Comparison of ENCODE assay signal across 8 cellular contexts in genomic region chr11:78140392-78141077, GRCh38. TPM values are rescaled to one million over a fixed set of nuclear protein-coding genes. Genes with fewer than 3 reads are reported as not detected.
A peak's percentile ranks its signal among the peaks of the same experiment; 100 is the strongest.
DNase-seq lines count a peak whose midpoint lies in the region; ATAC-seq and TF ChIP-seq lines count a peak whose summit lies in the region.

No MANE protein-coding gene starts in this region.

- peak overlapping the region; percentile 88 for H3K4me3 Mint-ChIP-seq in chondrocyte (ENCODE audit: unreplicated experiment)

- H2BK15ac ChIP-seq in neuronal stem cell (ENCODE audit: low read length), result no peak overlapping the region

- H2BK120ac ChIP-seq in neuronal stem cell (ENCODE audit: low read depth, low read length), result no peak overlapping the region

- peaks cover 27% of the 10 kb centered on the region for H3K4me1 Mint-ChIP-seq in chondrocyte (ENCODE audit: low read depth)

- no CpG with 5 or more reads among the region's 17 CpGs for WGBS in neuronal stem cell (ENCODE audit: extremely low coverage in 2 of 2, insufficient read length in 2 of 2, insufficient replicate concordance in 1 of 2), 2 donors

- H3K4ac ChIP-seq in neuronal stem cell (ENCODE audit: low read length), result no peak overlapping the region

- H3K23ac ChIP-seq in neuronal stem cell (ENCODE audit: low read depth, low read length, poor library complexity), result no peak overlapping the region

- H3K79me1 ChIP-seq in neuronal stem cell (ENCODE audit: low read depth, low read length), result peaks cover 6% of the 10 kb centered on the region

- TF ChIP-seq CTCF in chondrocyte (IDR thresholded peaks at IDR 0.05), result no peak

- H3K4me2 ChIP-seq in neuronal stem cell (ENCODE audit: insufficient read depth, low read length, poor library complexity, severe bottlenecking), result no peak overlapping the region

- H3K9ac ChIP-seq in NT2/D1 (ENCODE audit: insufficient read length, low read depth), result peak overlapping the region; percentile 14
- no peak overlapping the region for H3K9ac ChIP-seq in neuronal stem cell (ENCODE audit: low read depth, low read length, poor library complexity)

- no peak overlapping the region for H3K27ac ChIP-seq in neuronal stem cell (replicated peaks; ENCODE audit: low read length)

- peaks cover 46% of the 10 kb centered on the region for H3K36me3 ChIP-seq in NT2/D1 (ENCODE audit: insufficient read depth, insufficient read length, low read length)
- H3K36me3 ChIP-seq in neuronal stem cell (replicated peaks in 1 of 2; ENCODE audit: control insufficient read depth in 2 of 2, insufficient read depth in 2 of 2, low read length in 2 of 2), result peaks cover 5 to 66% of the 10 kb centered on the region in 2 donors

- H3K27me3 ChIP-seq in NT2/D1 (ENCODE audit: insufficient read depth, insufficient read length), result no peaks in the 10 kb centered on the region
- no peaks in the 10 kb centered on the region for H3K27me3 ChIP-seq in neuronal stem cell (ENCODE audit: control insufficient read depth in 3 of 3, insufficient read depth in 3 of 3, low read depth in 1 of 3, low read length in 3 of 3)

- no peak for ATAC-seq in GM21723 (IDR thresholded peaks at IDR 0.05; ENCODE audit: unreplicated experiment)

- DNase-seq in ELR (ENCODE audit: low read depth), result peak; percentile 13
- DNase-seq in NT2/D1 (ENCODE audit: low read depth, low spot score), result no peak
- DNase-seq in chondrocyte (ENCODE audit: low spot score), result no peak
- DNase-seq in neuronal stem cell (ENCODE audit: low spot score), result no peak
- no peak for DNase-seq in activated CD8-positive, alpha-beta memory T cell treated with anti-CD3 and anti-CD28 coated beads, Interleukin-2, amount 50 U/mL, for 4 hours
- DNase-seq in DMS79 (lab: John Stamatoyannopoulos, UW), result no peak
- no peak for DNase-seq in AG08395 (ENCODE audit: low spot score)

- H2BK12ac ChIP-seq in neuronal stem cell (ENCODE audit: low read length), result no peak overlapping the region

- H2AK5ac ChIP-seq in neuronal stem cell (ENCODE audit: low read depth, low read length), result no peak overlapping the region

- H4K91ac ChIP-seq in neuronal stem cell (ENCODE audit: low read depth, low read length, poor library complexity), result no peak overlapping the region

- H3K4me1 ChIP-seq in NT2/D1 (ENCODE audit: insufficient read depth, insufficient read length) (no peaks in the 10 kb centered on the region), neuronal stem cell (ENCODE audit: control insufficient read depth in 2 of 2, insufficient read depth in 1 of 2, low read depth in 1 of 2, low read length in 2 of 2) (peaks cover 5 to 8% of the 10 kb centered on the region in 2 donors)

- H3K9me3 ChIP-seq in NT2/D1 (ENCODE audit: insufficient read depth, low read length) (no peaks in the 10 kb centered on the region), neuronal stem cell (replicated peaks in 1 of 2; ENCODE audit: control insufficient read depth in 2 of 2, insufficient read depth in 1 of 2, low read depth in 1 of 2, low read length in 2 of 2) (peaks cover 0 to 4% of the 10 kb centered on the region in 2 donors)

- H3K9me3 Mint-ChIP-seq in chondrocyte (ENCODE audit: low read depth), result no peaks in the 10 kb centered on the region

- H3K27me3 Mint-ChIP-seq in chondrocyte (ENCODE audit: low read depth), result no peaks in the 10 kb centered on the region

- no peak overlapping the region for H3K18ac ChIP-seq in neuronal stem cell (ENCODE audit: low read length)

- no peak overlapping the region for H4K8ac ChIP-seq in neuronal stem cell (ENCODE audit: low read depth, low read length)

- H3K4me3 ChIP-seq in NT2/D1 (ENCODE audit: insufficient read length, low read depth) (peak overlapping the region; percentile 74), neuronal stem cell (ENCODE audit: low read length in 2 of 2) (peak overlapping the region; percentile 30 to 84)

- H3K36me3 Mint-ChIP-seq in chondrocyte (ENCODE audit: low read depth), result peaks cover 6% of the 10 kb centered on the region

- no peak overlapping the region for H2BK5ac ChIP-seq in neuronal stem cell (ENCODE audit: low read length)

- no peak overlapping the region for H2AFZ ChIP-seq in neuronal stem cell (ENCODE audit: low read length)

- no peak overlapping the region for H3K27ac Mint-ChIP-seq in chondrocyte (ENCODE audit: unreplicated experiment)

- no peak overlapping the region for H3K14ac ChIP-seq in neuronal stem cell (ENCODE audit: low read length)

RNA-seq across cellular contexts. Expression of gene ALG8, which starts 1.1 kb away (rescaled TPM):
- total RNA-seq in chondrocyte, result 28.7 to 48.5 TPM (median 30.1 TPM) in 3 replicates
- polyA plus RNA-seq in neuronal stem cell (2013, experiment 1 of 2), result 67.7 TPM
- polyA plus RNA-seq in neuronal stem cell (2013, experiment 2 of 2), result 67.9 TPM

RNA-seq across cellular contexts. Expression of gene KCTD21, which starts 47.9 kb away (rescaled TPM):
- 12.6 to 15.2 TPM (median 14.7 TPM) in 3 replicates for total RNA-seq in chondrocyte
- polyA plus RNA-seq in neuronal stem cell (2013, experiment 1 of 2), result 2.4 TPM
- 2.6 TPM for polyA plus RNA-seq in neuronal stem cell (2013, experiment 2 of 2)

RNA-seq across cellular contexts. Expression of gene USP35, which starts 48.2 kb away (rescaled TPM):
- total RNA-seq in chondrocyte, result 14.0 to 14.5 TPM (median 14.0 TPM) in 3 replicates
- 4.6 TPM for polyA plus RNA-seq in neuronal stem cell (2013, experiment 1 of 2)
- polyA plus RNA-seq in neuronal stem cell (2013, experiment 2 of 2), result 4.7 TPM
